10 cellular contexts compared by ENCODE assay signal in genomic region chr22:46370584-46371373, GRCh38. TPM values are rescaled to one million over a fixed set of nuclear protein-coding genes. Genes with fewer than 3 reads are reported as not detected.
DNase-seq lines count a peak whose midpoint lies in the region; ATAC-seq and TF ChIP-seq lines count a peak whose summit lies in the region.
"Had no signal": no experiment of that assay in that cellular context is flagged by ENCODE, and none has a peak within 500 bp of the region (broad histone marks: within the 10 kb centered on the region; RNA-seq: fewer than 3 reads in every experiment).

No MANE protein-coding gene starts in this region.

- no peak for TF ChIP-seq CTCF in activated CD8-positive, alpha-beta T cell treated with anti-CD3 and anti-CD28 coated beads for 36 hours (IDR thresholded peaks at IDR 0.05)

- no peak overlapping the region for H3K27ac Mint-ChIP-seq in activated T-helper 1 cell treated with anti-CD3 and anti-CD28 coated beads, Interleukin-12 subunit alpha, Interleukin-12 subunit beta, Interleukin-2, Interleukin-4 antibody, amounts not matched to agents 30 ng/mL and 10 ng/mL and 1 ng/mL, durations not matched to agents 14 hours and 24 hours and 36 hours
- H3K27ac Mint-ChIP-seq in activated CD8-positive, alpha-beta T cell treated with anti-CD3 and anti-CD28 coated beads for 36 hours = no peak overlapping the region

- peaks cover 5% of the 10 kb centered on the region for H3K4me1 Mint-ChIP-seq in activated T-helper 1 cell treated with anti-CD3 and anti-CD28 coated beads, Interleukin-12 subunit alpha, Interleukin-12 subunit beta, Interleukin-2, Interleukin-4 antibody, amounts not matched to agents 30 ng/mL and 10 ng/mL and 1 ng/mL, durations not matched to agents 14 hours and 24 hours and 36 hours (ENCODE audit: low read depth)
- peaks cover 38% of the 10 kb centered on the region for H3K4me1 Mint-ChIP-seq in activated CD8-positive, alpha-beta T cell treated with anti-CD3 and anti-CD28 coated beads for 36 hours (ENCODE audit: low read depth)

- peaks cover 1% of the 10 kb centered on the region for H3K9me3 Mint-ChIP-seq in activated T-helper 1 cell treated with anti-CD3 and anti-CD28 coated beads, Interleukin-12 subunit alpha, Interleukin-12 subunit beta, Interleukin-2, Interleukin-4 antibody, amounts not matched to agents 30 ng/mL and 10 ng/mL and 1 ng/mL, durations not matched to agents 14 hours and 24 hours and 36 hours
- H3K9me3 Mint-ChIP-seq in activated CD8-positive, alpha-beta T cell treated with anti-CD3 and anti-CD28 coated beads for 36 hours = peaks cover 6% of the 10 kb centered on the region

- peaks cover 14% of the 10 kb centered on the region for H3K27me3 Mint-ChIP-seq in activated T-helper 1 cell treated with anti-CD3 and anti-CD28 coated beads, Interleukin-12 subunit alpha, Interleukin-12 subunit beta, Interleukin-2, Interleukin-4 antibody, amounts not matched to agents 30 ng/mL and 10 ng/mL and 1 ng/mL, durations not matched to agents 14 hours and 24 hours and 36 hours (ENCODE audit: insufficient read depth)
- peaks cover 5% of the 10 kb centered on the region for H3K27me3 Mint-ChIP-seq in activated CD8-positive, alpha-beta T cell treated with anti-CD3 and anti-CD28 coated beads for 36 hours

- H3K36me3 Mint-ChIP-seq in activated T-helper 1 cell treated with anti-CD3 and anti-CD28 coated beads, Interleukin-12 subunit alpha, Interleukin-12 subunit beta, Interleukin-2, Interleukin-4 antibody, amounts not matched to agents 30 ng/mL and 10 ng/mL and 1 ng/mL, durations not matched to agents 14 hours and 24 hours and 36 hours (ENCODE audit: low read depth) = no peaks in the 10 kb centered on the region
- H3K36me3 Mint-ChIP-seq in activated CD8-positive, alpha-beta T cell treated with anti-CD3 and anti-CD28 coated beads for 36 hours (ENCODE audit: low read depth) = peaks cover 3% of the 10 kb centered on the region

- intact Hi-C loops in activated T-helper 1 cell treated with anti-CD3 and anti-CD28 coated beads, Interleukin-12 subunit alpha, Interleukin-12 subunit beta, Interleukin-2, Interleukin-4 antibody, amounts not matched to agents 30 ng/mL and 10 ng/mL and 1 ng/mL, durations not matched to agents 14 hours and 24 hours and 36 hours (cut with micrococcal nuclease) = no loop called here
- intact Hi-C loops in activated CD8-positive, alpha-beta T cell treated with anti-CD3 and anti-CD28 coated beads for 36 hours (cut with micrococcal nuclease) = no loop called here

- no peak overlapping the region for H3K4me3 Mint-ChIP-seq in activated T-helper 1 cell treated with anti-CD3 and anti-CD28 coated beads, Interleukin-12 subunit alpha, Interleukin-12 subunit beta, Interleukin-2, Interleukin-4 antibody, amounts not matched to agents 30 ng/mL and 10 ng/mL and 1 ng/mL, durations not matched to agents 14 hours and 24 hours and 36 hours
- H3K4me3 Mint-ChIP-seq in activated CD8-positive, alpha-beta T cell treated with anti-CD3 and anti-CD28 coated beads for 36 hours = no peak overlapping the region

- CTCF ChIA-PET in activated CD8-positive, alpha-beta T cell treated with anti-CD3 and anti-CD28 coated beads for 36 hours (lab: Charles Lee) = interaction anchor here (0.5 to 1.6 kb wide), 3 partner anchors 171 to 645 kb away, joined by 3 to 5 read pairs (median 4); no protein-coding TSS in a partner anchor

- ATAC-seq in activated CD8-positive, alpha-beta T cell treated with anti-CD3 and anti-CD28 coated beads for 36 hours = peak; percentile 59
- ATAC-seq in HG02642 (IDR thresholded peaks at IDR 0.05; ENCODE audit: poor library complexity, unreplicated experiment) (no peak), HG03108 (IDR thresholded peaks at IDR 0.05; ENCODE audit: unreplicated experiment) (no peak)

- DNase-seq in activated T-helper 1 cell treated with Interleukin-2 at 50 U/mL for 16 hours (ENCODE audit: low read depth) (peak; percentile 15), kidney tubule cell (ENCODE audit: low spot score) (peak; percentile 39), epidermal melanocyte (ENCODE audit: insufficient read length, low spot score) (no peak)
- DNase-seq in activated T-helper 1 cell treated with anti-CD3 and anti-CD28 coated beads, Interleukin-12 subunit alpha, Interleukin-12 subunit beta, Interleukin-2, Interleukin-4 antibody, amounts not matched to agents 30 ng/mL and 10 ng/mL and 1 ng/mL, durations not matched to agents 14 hours and 24 hours and 36 hours (ENCODE audit: low spot score) = no peak
- peak; percentile 42 for DNase-seq in activated CD8-positive, alpha-beta T cell treated with anti-CD3 and anti-CD28 coated beads for 36 hours
- peak; percentile 25 to 34 for DNase-seq in stimulated activated CD8-positive, alpha-beta memory T cell treated with anti-CD3 and anti-CD28 coated beads, Interleukin-7, amount 100 ng/mL, for 1 hour (ENCODE audit: low read depth in 2 of 2)
- DNase-seq: hippocampal formation, NCI-H1092 treated with DMSO at 0.1 percent for 48 hours had no signal

- POLR2A ChIA-PET in activated CD8-positive, alpha-beta T cell treated with anti-CD3 and anti-CD28 coated beads for 36 hours (lab: Charles Lee) = interaction anchor here (0.7 kb wide), 1 partner anchor 14 kb away, joined by 5 read pairs; no protein-coding TSS in a partner anchor

RNA-seq across cellular contexts. Expression of gene TRMU, which starts 35.3 kb away (rescaled TPM):
- 81.0 and 85.5 TPM in 2 replicates for total RNA-seq in activated T-helper 1 cell treated with anti-CD3 and anti-CD28 coated beads, Interleukin-12 subunit alpha, Interleukin-12 subunit beta, Interleukin-2, Interleukin-4 antibody, amounts not matched to agents 30 ng/mL and 10 ng/mL and 1 ng/mL, durations not matched to agents 14 hours and 24 hours and 36 hours
- 10 to 100 TPM; 87.2 to 98.1 TPM for total RNA-seq in activated CD8-positive, alpha-beta T cell treated with anti-CD3 and anti-CD28 coated beads for 36 hours

Comparison
In these comparisons a context has a peak if more than half of its experiments do, and no peak if none do; other contexts are left out.
1. DNase-seq: peak in activated T-helper 1 cell treated with Interleukin-2 at 50 U/mL for 16 hours (single experiment), activated CD8-positive, alpha-beta T cell treated with anti-CD3 and anti-CD28 coated beads for 36 hours (single experiment), kidney tubule cell (single experiment) and stimulated activated CD8-positive, alpha-beta memory T cell treated with anti-CD3 and anti-CD28 coated beads, Interleukin-7, amount 100 ng/mL, for 1 hour (2 of 2); none in activated T-helper 1 cell treated with anti-CD3 and anti-CD28 coated beads, Interleukin-12 subunit alpha, Interleukin-12 subunit beta, Interleukin-2, Interleukin-4 antibody, amounts not matched to agents 30 ng/mL and 10 ng/mL and 1 ng/mL, durations not matched to agents 14 hours and 24 hours and 36 hours (single experiment) and epidermal melanocyte (single experiment).